ENCODE assay signal across 8 cellular contexts in the genomic region with DNA sequence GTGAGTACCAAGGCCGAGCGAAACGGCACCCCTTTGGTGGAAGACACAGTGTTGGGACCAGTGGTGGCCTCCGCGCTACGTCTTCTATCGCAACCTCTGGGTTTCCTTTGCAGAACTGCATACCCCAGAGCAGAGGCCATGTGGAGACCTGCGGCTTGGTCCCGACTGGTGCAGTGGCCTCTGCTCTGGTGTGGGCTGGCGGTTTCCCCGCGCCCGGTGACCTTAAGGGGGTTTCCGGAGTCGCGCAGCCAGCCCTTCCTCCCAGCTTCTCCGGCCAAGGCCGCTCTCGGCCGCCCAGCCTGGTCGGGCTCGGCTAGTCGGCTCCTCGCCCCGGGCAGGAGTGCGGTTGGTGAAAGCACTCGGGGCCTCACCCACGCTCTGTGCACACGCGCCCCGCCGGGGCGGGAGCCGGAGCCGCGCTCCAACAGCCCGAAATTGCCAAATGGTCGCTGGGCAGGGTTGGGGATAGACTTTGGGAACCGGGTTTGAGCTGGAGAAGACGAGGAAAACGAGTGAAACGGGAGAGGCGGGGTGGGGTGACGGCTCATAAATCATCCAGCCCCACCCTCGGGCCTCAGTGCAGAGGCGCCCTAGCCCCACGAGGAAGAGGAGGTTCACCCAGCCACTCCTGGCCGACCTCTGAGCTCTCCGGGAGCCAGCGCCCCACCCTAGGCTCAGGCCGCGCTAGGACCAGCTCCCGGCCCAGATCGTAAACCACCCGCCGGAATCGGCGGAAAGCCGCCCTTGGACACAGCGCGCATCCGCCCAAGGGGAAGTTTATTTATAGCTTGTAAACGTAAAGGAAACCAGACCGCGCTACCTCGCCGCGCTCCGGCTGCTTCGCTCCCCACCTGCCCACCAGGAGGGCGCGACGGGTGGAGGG.
DNase-seq lines count a peak whose midpoint lies in the region; ATAC-seq, FAIRE-seq and TF ChIP-seq lines count a peak whose summit lies in the region.

No MANE protein-coding gene starts in this region.

- H3K4me1 ChIP-seq in mammary epithelial cell (ENCODE audit: insufficient read depth, low read length): peaks cover 7% of the 10 kb centered on the region

- WGBS in mammary epithelial cell (ENCODE audit: low coverage, missing lambda C conversion rate): 20% methylated on average over 47 of the region's 73 CpGs

- H3K27me3 ChIP-seq in mammary epithelial cell (ENCODE audit: insufficient read depth, low read length): peaks cover 18% of the 10 kb centered on the region

- peak; percentile 50 for ATAC-seq in GM18909 (IDR thresholded peaks at IDR 0.05; ENCODE audit: poor library complexity, unreplicated experiment)

- H3K36me3 ChIP-seq in mammary epithelial cell (ENCODE audit: insufficient read depth, low read length): no peaks in the 10 kb centered on the region

- peak overlapping the region; percentile 22 for H3K27ac ChIP-seq in mammary epithelial cell (ENCODE audit: insufficient read depth, low read depth, low read length)

- in situ Hi-C loops in mammary epithelial cell (cut with MboI; ENCODE audit: low sequenced_read_pairs in 2 of 2): no loop called here

- dilution Hi-C loops in mammary epithelial cell (cut with HindIII; ENCODE audit: low sequenced_read_pairs): no loop called here

- intact Hi-C loops in mammary epithelial cell (cut with micrococcal nuclease): loop anchor here (5.0 kb wide), 2 partner anchors 94 to 201 kb away; no protein-coding TSS in a partner anchor

- peak; percentile 66 for DNase-seq in CD1c-positive myeloid dendritic cell (ENCODE audit: extremely low spot score)
- peak; percentile 41 for DNase-seq in HTR-8/SVneo (ENCODE audit: insufficient read length, low spot score)
- DNase-seq in SHP77 treated with DMSO at 0.1 percent for 48 hours (lab: John Stamatoyannopoulos, UW): peak; percentile 27
- peak; percentile 54 for DNase-seq in mammary epithelial cell
- peak; percentile 47 for DNase-seq in kidney tubule cell (ENCODE audit: low spot score)
- DNase-seq in stimulated activated CD8-positive, alpha-beta memory T cell treated with anti-CD3 and anti-CD28 coated beads, Interleukin-12 subunit alpha, Interleukin-12 subunit beta, amount 100 ng/mL, for 1 hour (ENCODE audit: low read depth): peak; percentile 11
- DNase-seq in inferior parietal cortex (ENCODE audit: extremely low spot score): no peak

- BruUV-seq in mammary epithelial cell (replicated peaks; lab: Mats Ljungman, UMichigan): no TSS peak

- H3K4me3 ChIP-seq in mammary epithelial cell (replicated peaks in 1 of 3; ENCODE audit: insufficient read depth in 1 of 3, low read depth in 2 of 3, low read length in 3 of 3): peak overlapping the region; percentile 42 to 47 (median 46)

- no peak for TF ChIP-seq CTCF in mammary epithelial cell (conservative IDR thresholded peaks at IDR 0.05 in 1 of 2, IDR thresholded peaks at IDR 0.05 in 1 of 2; ENCODE audit: extremely low read depth in 1 of 2, insufficient read depth in 1 of 2, low read depth in 1 of 2, low read length in 2 of 2)

- CTCF ChIA-PET in mammary epithelial cell (lab: Charles Lee; ENCODE audit: low non-redundant PET): interaction anchor here (0.6 kb wide), 3 partner anchors 65 to 282 kb away, joined by 3 to 5 read pairs (median 3); no protein-coding TSS in a partner anchor

- peak overlapping the region; percentile 88 for H3K4me2 ChIP-seq in mammary epithelial cell (ENCODE audit: insufficient read depth, low read depth, low read length)

- H3K9ac ChIP-seq in mammary epithelial cell (ENCODE audit: insufficient read depth, low read length): peak overlapping the region; percentile 50

- H3K79me2 ChIP-seq in mammary epithelial cell (ENCODE audit: insufficient read depth, low read length): no peaks in the 10 kb centered on the region

- no peaks in the 10 kb centered on the region for H4K20me1 ChIP-seq in mammary epithelial cell (ENCODE audit: insufficient read depth, low read length)

- FAIRE-seq in HTR-8/SVneo (lab: Jason Lieb, UNC): no peak

- peaks cover 3% of the 10 kb centered on the region for H3K9me3 ChIP-seq in mammary epithelial cell (replicated peaks; ENCODE audit: insufficient read depth, low read length)

- peak overlapping the region; percentile 85 for H2AFZ ChIP-seq in mammary epithelial cell (ENCODE audit: low read depth, low read length)
